25 cellular contexts compared by ENCODE assay signal in genomic region chr12:49556391-49557186, GRCh38. TPM values are rescaled to one million over a fixed set of nuclear protein-coding genes. Genes with fewer than 3 reads are reported as not detected.
DNase-seq lines count a peak whose midpoint lies in the region; ATAC-seq and TF ChIP-seq lines count a peak whose summit lies in the region.
"Had no signal": no experiment of that assay in that cellular context is flagged by ENCODE, and none has a peak within 500 bp of the region (broad histone marks: within the 10 kb centered on the region; RNA-seq: fewer than 3 reads in every experiment).

No MANE protein-coding gene starts in this region.

- H3K4me1 Mint-ChIP-seq in CD4-positive, CD25-positive, alpha-beta regulatory T cell, result peaks cover 5 to 13% (median 6%) of the 10 kb centered on the region in 4 donors
- H3K4me1 Mint-ChIP-seq in CD4-positive, alpha-beta T cell (ENCODE audit: low read depth), result peaks cover 7% of the 10 kb centered on the region
- peaks cover 4 to 8% (median 7%) of the 10 kb centered on the region in 3 donors for H3K4me1 Mint-ChIP-seq in T-cell

- no peak for ATAC-seq in CD4-positive, CD25-positive, alpha-beta regulatory T cell (ENCODE audit: low read depth in 2 of 2)
- no peak for ATAC-seq in CD4-positive, alpha-beta T cell (ENCODE audit: poor library complexity)
- ATAC-seq in T-cell (replicated peaks in 1 of 4) (no peak), left colon (peak; percentile 6), GM21447 (IDR thresholded peaks at IDR 0.05; ENCODE audit: unreplicated experiment) (no peak), upper lobe of left lung (ENCODE audit: low FRiP score in 2 of 2) (no peak)

- no peak for TF ChIP-seq CTCF in CD4-positive, alpha-beta T cell (IDR thresholded peaks at IDR 0.05)
- no peak for TF ChIP-seq CTCF in upper lobe of left lung (IDR thresholded peaks at IDR 0.05)

- H3K27ac ChIP-seq in CD4-positive, CD25-positive, alpha-beta regulatory T cell (ENCODE audit: insufficient read depth, low read length, poor library complexity, severe bottlenecking), result no peak overlapping the region
- H3K27ac ChIP-seq in CD4-positive, alpha-beta T cell (ENCODE audit: low read depth, low read length), result no peak overlapping the region
- H3K27ac ChIP-seq in upper lobe of left lung, result no peak overlapping the region
- H3K27ac ChIP-seq: esophagus squamous epithelium, hepatocyte, prostate gland, thoracic aorta had no signal

- H3K27me3 ChIP-seq in CD4-positive, CD25-positive, alpha-beta regulatory T cell (ENCODE audit: control insufficient read depth, insufficient read depth, low read length), result peaks cover 3% of the 10 kb centered on the region
- H3K27me3 ChIP-seq in CD4-positive, alpha-beta T cell (ENCODE audit: control insufficient read depth, insufficient read depth, low read length), result no peaks in the 10 kb centered on the region
- H3K27me3 ChIP-seq in upper lobe of left lung, result no peaks in the 10 kb centered on the region
- H3K27me3 ChIP-seq: esophagus squamous epithelium, hepatocyte had no signal

- H3K27ac Mint-ChIP-seq in CD4-positive, CD25-positive, alpha-beta regulatory T cell, result peak overlapping the region; percentile 67 to 74 (median 67)
- peak overlapping the region; percentile 53 for H3K27ac Mint-ChIP-seq in CD4-positive, alpha-beta T cell
- H3K27ac Mint-ChIP-seq in T-cell, result peak overlapping the region; percentile 78 to 81
- H3K27ac Mint-ChIP-seq: dendritic cell treated with granulocyte-macrophage colony-stimulating factor and Interleukin-4, amounts not matched to agents 40 ng/mL and 50 ng/mL, for 4 days had no signal

- intact Hi-C loops in CD4-positive, alpha-beta T cell (cut with DNase I, micrococcal nuclease), result no loop called here
- intact Hi-C loops in left colon (cut with DNase I, micrococcal nuclease), result no loop called here

- CTCF ChIA-PET in CD4-positive, alpha-beta T cell (lab: Charles Lee), result interaction anchor here (1.2 kb wide), 1 partner anchor 67 kb away, joined by 3 read pairs; the partner anchor contains the start of gene PRPF40B
- CTCF ChIA-PET in T-cell (lab: Charles Lee), result interaction anchor here in 1 of 2 donors (0.9 kb wide), 1 partner anchor 198 kb away, joined by 3 read pairs; no protein-coding TSS in a partner anchor

- peaks cover 20% of the 10 kb centered on the region for H3K36me3 Mint-ChIP-seq in CD4-positive, CD25-positive, alpha-beta regulatory T cell
- H3K36me3 Mint-ChIP-seq in CD4-positive, alpha-beta T cell (ENCODE audit: low read depth), result peaks cover 44% of the 10 kb centered on the region
- peaks cover 20% of the 10 kb centered on the region for H3K36me3 Mint-ChIP-seq in T-cell

- H3K27me3 Mint-ChIP-seq in CD4-positive, CD25-positive, alpha-beta regulatory T cell, result peaks cover 8% of the 10 kb centered on the region
- peaks cover 4% of the 10 kb centered on the region for H3K27me3 Mint-ChIP-seq in CD4-positive, alpha-beta T cell
- no peaks in the 10 kb centered on the region for H3K27me3 Mint-ChIP-seq in T-cell

- 70 to 76% methylated on average over 5 to 12 of the region's 12 CpGs for WGBS in upper lobe of left lung, 2 donors

- no peaks in the 10 kb centered on the region for H3K9me3 Mint-ChIP-seq in CD4-positive, CD25-positive, alpha-beta regulatory T cell
- no peaks in the 10 kb centered on the region for H3K9me3 Mint-ChIP-seq in CD4-positive, alpha-beta T cell
- no peaks in the 10 kb centered on the region for H3K9me3 Mint-ChIP-seq in T-cell
- H3K9me3 Mint-ChIP-seq: dendritic cell treated with granulocyte-macrophage colony-stimulating factor and Interleukin-4, amounts not matched to agents 40 ng/mL and 50 ng/mL, for 4 days had no signal

- H3K4me3 Mint-ChIP-seq in CD4-positive, CD25-positive, alpha-beta regulatory T cell, result peak overlapping the region in 1 of 4 donors; percentile 6
- H3K4me3 Mint-ChIP-seq in CD4-positive, alpha-beta T cell, result no peak overlapping the region
- no peak overlapping the region for H3K4me3 Mint-ChIP-seq in T-cell
- H3K4me3 Mint-ChIP-seq: dendritic cell treated with granulocyte-macrophage colony-stimulating factor and Interleukin-4, amounts not matched to agents 40 ng/mL and 50 ng/mL, for 4 days had no signal

- no peak for DNase-seq in CD4-positive, CD25-positive, alpha-beta regulatory T cell
- no peak for DNase-seq in CD4-positive, alpha-beta T cell
- DNase-seq in T-cell, result no peak
- no peak for DNase-seq in left colon
- no peak for DNase-seq in LoVo (ENCODE audit: low spot score)
- no peak for DNase-seq in upper lobe of left lung
- DNase-seq in HT-29 (ENCODE audit: low spot score), result no peak
- DNase-seq: activated CD8-positive, alpha-beta memory T cell treated with anti-CD3 and anti-CD28 coated beads for 24 hours; anterior cingulate cortex; C1 segment of cervical spinal cord; caudate nucleus; esophagus squamous epithelium; foreskin melanocyte; mesenchymal stem cell; MM.1S; NCI-H2029 treated with DMSO at 0.1 percent for 48 hours; NCI-H526 treated with DMSO at 0.1 percent for 48 hours; stimulated activated CD4-positive, alpha-beta T cell treated with anti-CD3 and anti-CD28 coated beads, Interleukin-15, amount 100 ng/mL, for 24 hours; stimulated activated naive CD4-positive, alpha-beta T cell treated with Interleukin-2 at 50 U/mL for 16 hours; T-helper 1 cell had no signal

- no peaks in the 10 kb centered on the region for H3K4me1 ChIP-seq in CD4-positive, CD25-positive, alpha-beta regulatory T cell (ENCODE audit: control insufficient read depth, insufficient read depth, low read length, poor library complexity, severe bottlenecking)
- no peaks in the 10 kb centered on the region for H3K4me1 ChIP-seq in upper lobe of left lung
- H3K4me1 ChIP-seq: prostate gland had no signal

- H3K4me3 ChIP-seq in CD4-positive, CD25-positive, alpha-beta regulatory T cell (ENCODE audit: low read depth, low read length), result no peak overlapping the region
- H3K4me3 ChIP-seq in upper lobe of left lung, result no peak overlapping the region
- H3K4me3 ChIP-seq: esophagus squamous epithelium, hepatocyte, prostate gland, thoracic aorta had no signal

- no peak for TF ChIP-seq EP300 in upper lobe of left lung (IDR thresholded peaks at IDR 0.05)

- no peak for TF ChIP-seq POLR2A in upper lobe of left lung (IDR thresholded peaks at IDR 0.05)

- peaks cover 48% of the 10 kb centered on the region for H3K36me3 ChIP-seq in CD4-positive, CD25-positive, alpha-beta regulatory T cell (ENCODE audit: control insufficient read depth, insufficient read depth, low read length)
- peaks cover 25 to 60% (median 48%) of the 10 kb centered on the region in 4 donors for H3K36me3 ChIP-seq in upper lobe of left lung

- POLR2A ChIA-PET in CD4-positive, alpha-beta T cell (lab: Charles Lee), result no interaction called here
- POLR2A ChIA-PET in T-cell (lab: Charles Lee), result interaction anchor here in 1 of 2 donors (0.7 to 1.2 kb wide), 2 partner anchors 10 to 22 kb away, joined by 3 to 5 read pairs; no protein-coding TSS in a partner anchor

- H3K9me3 ChIP-seq in CD4-positive, CD25-positive, alpha-beta regulatory T cell (ENCODE audit: control insufficient read depth in 2 of 2, low read length in 2 of 2), result no peaks in the 10 kb centered on the region
- H3K9me3 ChIP-seq in CD4-positive, alpha-beta T cell (ENCODE audit: control insufficient read depth, low read length), result no peaks in the 10 kb centered on the region
- no peaks in the 10 kb centered on the region for H3K9me3 ChIP-seq in upper lobe of left lung
- H3K9me3 ChIP-seq: esophagus squamous epithelium, prostate gland, thoracic aorta had no signal

RNA-seq across cellular contexts. Expression of gene MCRS1, which starts 11.4 kb away (rescaled TPM):
- total RNA-seq in CD4-positive, CD25-positive, alpha-beta regulatory T cell, result 72.8 TPM
- 10 to 100 TPM; 62.8 to 81.0 (median 67.8) TPM for polyA plus RNA-seq in CD4-positive, CD25-positive, alpha-beta regulatory T cell
- 10 to 100 TPM; 49.0 to 56.4 TPM for total RNA-seq in CD4-positive, alpha-beta T cell
- total RNA-seq in T-cell (10 to 100 TPM; 66.1 to 89.0 (median 85.7) TPM), left colon (10 to 100 TPM; 62.3 to 66.1 TPM), upper lobe of left lung (10 to 100 TPM; 39.6 to 85.9 (median 62.7) TPM)
- 124 and 130 TPM in 2 replicates for total RNA-seq in HT-29 (2014; rRNA removed; shearing (Covaris generic))

RNA-seq across cellular contexts. Expression of gene KCNH3, which starts 17.8 kb away (rescaled TPM):
- 1.2 TPM for total RNA-seq in CD4-positive, CD25-positive, alpha-beta regulatory T cell
- polyA plus RNA-seq in CD4-positive, CD25-positive, alpha-beta regulatory T cell, result 1 to 10 TPM; 1.1 to 2.1 (median 1.5) TPM
- total RNA-seq in CD4-positive, alpha-beta T cell, result 1 to 10 TPM; 2.4 to 3.4 TPM
- total RNA-seq in T-cell, result 1 to 10 TPM; 3.4 to 8.0 (median 5.5) TPM
- under 1 TPM in 1 of 2 donors, not detected in 1; 0.14 TPM for total RNA-seq in left colon
- total RNA-seq in upper lobe of left lung, result 10 to 100 TPM in 1 of 6 donors, 1 to 10 TPM in 4, under 1 TPM in 1; 0.37 to 19.9 (median 2.5) TPM
- total RNA-seq in HT-29 (2014; rRNA removed; shearing (Covaris generic)), result 0.36 TPM in 1 of 2 replicates, not detected in the other

RNA-seq across cellular contexts. Expression of gene FAM186B, which starts 48.9 kb away (rescaled TPM):
- total RNA-seq in CD4-positive, CD25-positive, alpha-beta regulatory T cell, result not detected
- under 1 TPM in 1 of 4 donors, not detected in 3; 0.14 TPM for polyA plus RNA-seq in CD4-positive, CD25-positive, alpha-beta regulatory T cell
- total RNA-seq in CD4-positive, alpha-beta T cell, result under 1 TPM; 0.64 to 0.74 TPM
- under 1 TPM in 4 of 5 donors, not detected in 1; 0.32 to 0.65 (median 0.34) TPM for total RNA-seq in T-cell
- total RNA-seq in left colon, result under 1 TPM; 0.25 to 0.31 TPM
- total RNA-seq in upper lobe of left lung, result 1 to 10 TPM in 2 of 6 donors, under 1 TPM in 4; 0.20 to 3.1 (median 0.73) TPM
- total RNA-seq in HT-29 (2014; rRNA removed; shearing (Covaris generic)), result 0.03 and 0.23 TPM in 2 replicates
